In the genomic region with DNA sequence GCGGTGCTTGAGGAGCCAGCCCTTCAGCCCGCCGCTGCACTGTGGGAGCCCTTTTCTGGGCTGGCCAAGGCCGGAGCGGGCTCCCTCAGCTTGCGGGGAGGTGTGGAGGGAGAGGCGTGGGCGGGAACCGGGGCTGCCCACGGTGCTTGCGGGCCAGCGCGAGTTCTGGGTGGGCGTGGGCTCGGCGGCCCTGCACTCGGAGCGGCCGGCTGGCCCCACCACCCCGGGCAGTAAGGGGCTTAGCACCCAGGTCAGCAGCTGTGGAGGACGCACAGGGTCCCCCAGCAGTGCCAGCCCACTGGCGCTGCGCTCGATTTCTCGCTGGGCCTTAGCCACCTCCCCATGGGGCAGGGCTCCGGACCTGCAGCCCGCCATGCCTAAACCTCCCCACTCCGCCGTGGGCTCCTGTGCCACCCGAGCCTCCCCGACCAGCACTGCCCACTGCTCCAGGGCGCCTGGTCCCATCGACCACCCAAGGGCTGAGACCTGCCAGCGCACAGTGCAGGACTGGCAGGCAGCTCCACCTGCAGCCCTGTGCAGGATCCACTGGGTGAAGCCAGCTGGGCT, we compare ENCODE assay signal across 1 cellular context.
TF ChIP-seq lines count a peak whose summit lies in the region.

No MANE protein-coding gene starts in this region.

TF ChIP-seq in HCT116, 20 proteins besides CTCF, POLR2A, EP300 and RAD21 (continued from another document):
- no peak for TF ChIP-seq REST (IDR thresholded peaks at IDR 0.05; ENCODE audit: low read depth)
TF ChIP-seq in HCT116: peak in this region for 0.
